ENCODE assay signal across 10 cellular contexts in the genomic region with DNA sequence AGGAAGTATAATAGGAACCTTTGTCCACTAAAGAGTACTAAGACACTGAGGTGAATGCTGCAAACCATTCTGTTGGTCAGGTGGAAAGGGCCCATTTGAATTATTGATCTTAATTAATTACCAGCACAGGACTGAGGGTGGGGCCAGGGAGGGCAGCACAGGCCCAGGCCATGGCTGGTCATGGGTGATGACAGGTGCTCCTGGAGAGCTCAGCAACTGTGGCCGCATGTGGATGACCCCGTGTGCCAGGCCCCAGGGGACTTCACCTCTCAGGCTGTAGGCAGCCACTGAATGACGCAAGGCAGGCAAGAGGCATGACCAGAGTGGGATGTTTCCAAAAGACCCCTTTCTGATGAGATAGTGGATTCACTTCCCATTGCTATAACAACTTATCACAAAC. TPM values are rescaled to one million over a fixed set of nuclear protein-coding genes. Genes with fewer than 3 reads are reported as not detected.
"Had no signal": no experiment of that assay in that cellular context is flagged by ENCODE, and none has a peak within 500 bp of the region (broad histone marks: within the 10 kb centered on the region; RNA-seq: fewer than 3 reads in every experiment).

No MANE protein-coding gene starts in this region.

- H3K27ac ChIP-seq: HL-60 had no signal

- H3K4me3 Mint-ChIP-seq: GM23338, H9, HFFc6 had no signal

- ATAC-seq: GM23338, HCT116, HepG2, K562 had no signal

- H3K4me2 ChIP-seq: GM23338 had no signal

- H3K27ac Mint-ChIP-seq: GM23338, H9, HFFc6 had no signal

- DNase-seq: H9, HFFc6, KG1 had no signal

- FAIRE-seq: H1, H54, HepG2, K562 had no signal

- H3K9me3 Mint-ChIP-seq: GM23338, H9, HFFc6 had no signal

- H2AFZ ChIP-seq: GM23338 had no signal

- H3K4me3 ChIP-seq: GM23338, K562 had no signal

RNA-seq across cellular contexts. Expression of gene HECW1, which starts 54.2 kb away (rescaled TPM):
- polyA plus RNA-seq: HepG2 had no signal
